12 cellular contexts compared by ENCODE assay signal in genomic region chr4:56619160-56619559, GRCh38.
DNase-seq lines count a peak whose midpoint lies in the region; ATAC-seq, FAIRE-seq and TF ChIP-seq lines count a peak whose summit lies in the region.
"Had no signal": no experiment of that assay in that cellular context is flagged by ENCODE, and none has a peak within 500 bp of the region (broad histone marks: within the 10 kb centered on the region; RNA-seq: fewer than 3 reads in every experiment).

No MANE protein-coding gene starts in this region.

- H3K4me1 ChIP-seq in astrocyte (ENCODE audit: insufficient read depth, low read length) (no peaks in the 10 kb centered on the region), smooth muscle cell (ENCODE audit: low read depth) (peaks cover 5% of the 10 kb centered on the region)
- H3K4me1 ChIP-seq: BLaER1, heart left ventricle had no signal

- peaks cover 8% of the 10 kb centered on the region for H3K27me3 Mint-ChIP-seq in activated CD8-positive, alpha-beta memory T cell treated with anti-CD3 and anti-CD28 coated beads, Interleukin-2, amount 10 ng/mL, durations not matched to agents 7 days and 5 days
- peaks cover 2% of the 10 kb centered on the region for H3K27me3 Mint-ChIP-seq in astrocyte (ENCODE audit: low read depth, unreplicated experiment)

- H3K27ac ChIP-seq in astrocyte (ENCODE audit: low read depth, low read length): no peak overlapping the region
- peak overlapping the region; percentile 29 for H3K27ac ChIP-seq in smooth muscle cell (ENCODE audit: low read depth)
- H3K27ac ChIP-seq: BLaER1, heart left ventricle had no signal

- CTCF ChIA-PET in activated CD8-positive, alpha-beta memory T cell treated with anti-CD3 and anti-CD28 coated beads, Interleukin-2, amount 10 ng/mL, durations not matched to agents 7 days and 5 days (lab: Charles Lee): interaction anchor here (1.0 to 2.0 kb wide), 6 partner anchors 13 to 49 kb away, joined by 3 to 9 read pairs (median 4); no protein-coding TSS in a partner anchor

- peaks cover 6% of the 10 kb centered on the region for H3K9me3 Mint-ChIP-seq in activated CD8-positive, alpha-beta memory T cell treated with anti-CD3 and anti-CD28 coated beads, Interleukin-2, amount 10 ng/mL, durations not matched to agents 7 days and 5 days (ENCODE audit: low read depth)
- H3K9me3 Mint-ChIP-seq in astrocyte (ENCODE audit: unreplicated experiment): peaks cover 11% of the 10 kb centered on the region

- no peak for DNase-seq in activated CD8-positive, alpha-beta memory T cell treated with anti-CD3 and anti-CD28 coated beads, Interleukin-2, amount 10 ng/mL, durations not matched to agents 7 days and 5 days
- DNase-seq in activated CD8-positive, alpha-beta memory T cell treated with anti-CD3 and anti-CD28 coated beads, Interleukin-2, amount 50 U/mL, for 48 hours: no peak
- DNase-seq in astrocyte (ENCODE audit: low read depth) (peak; percentile 25), smooth muscle cell (lab: John Stamatoyannopoulos, UW; ENCODE audit: unreplicated experiment) (no peak), occipital lobe (lab: John Stamatoyannopoulos, UW) (no peak), NCI-H1436 (lab: John Stamatoyannopoulos, UW) (no peak), islet precursor cell (no peak)
- DNase-seq: amniotic stem cell, heart left ventricle had no signal

- peaks cover 8% of the 10 kb centered on the region for H3K4me1 Mint-ChIP-seq in activated CD8-positive, alpha-beta memory T cell treated with anti-CD3 and anti-CD28 coated beads, Interleukin-2, amount 10 ng/mL, durations not matched to agents 7 days and 5 days
- peaks cover 10% of the 10 kb centered on the region for H3K4me1 Mint-ChIP-seq in astrocyte (ENCODE audit: low read depth, unreplicated experiment)

- H3K9me3 ChIP-seq in astrocyte (ENCODE audit: insufficient read depth, low read depth, low read length) (no peaks in the 10 kb centered on the region), smooth muscle cell (replicated peaks; ENCODE audit: low read depth) (no peaks in the 10 kb centered on the region)

- H3K27me3 ChIP-seq in astrocyte (ENCODE audit: insufficient read depth, low read length): no peaks in the 10 kb centered on the region
- H3K27me3 ChIP-seq in smooth muscle cell (ENCODE audit: low read depth): no peaks in the 10 kb centered on the region
- H3K27me3 ChIP-seq: BLaER1 had no signal

- no peak for TF ChIP-seq CTCF in astrocyte (IDR thresholded peaks at IDR 0.05; ENCODE audit: insufficient read depth, low read depth, low read length)
- TF ChIP-seq CTCF in smooth muscle cell (IDR thresholded peaks at IDR 0.05; ENCODE audit: borderline replicate concordance, insufficient read depth, poor library complexity, severe bottlenecking): no peak

- no peak overlapping the region for H3K27ac Mint-ChIP-seq in activated CD8-positive, alpha-beta memory T cell treated with anti-CD3 and anti-CD28 coated beads, Interleukin-2, amount 10 ng/mL, durations not matched to agents 7 days and 5 days
- H3K27ac Mint-ChIP-seq in astrocyte (ENCODE audit: unreplicated experiment): no peak overlapping the region

- ATAC-seq in activated CD8-positive, alpha-beta memory T cell treated with anti-CD3 and anti-CD28 coated beads, Interleukin-2, amount 10 ng/mL, durations not matched to agents 7 days and 5 days: peak; percentile 51
- peak; percentile 69 for ATAC-seq in HG03432 (IDR thresholded peaks at IDR 0.05; ENCODE audit: unreplicated experiment)
- ATAC-seq: activated CD4-positive, CD25-positive, alpha-beta regulatory T cell treated with anti-CD3 and anti-CD28 coated beads, Interleukin-2, amount 50 U/mL, for 24 hours; heart left ventricle had no signal

- H3K36me3 Mint-ChIP-seq in activated CD8-positive, alpha-beta memory T cell treated with anti-CD3 and anti-CD28 coated beads, Interleukin-2, amount 10 ng/mL, durations not matched to agents 7 days and 5 days: peaks cover 10% of the 10 kb centered on the region
- H3K36me3 Mint-ChIP-seq in astrocyte (ENCODE audit: low read depth, unreplicated experiment): no peaks in the 10 kb centered on the region

- H3K4me2 ChIP-seq in astrocyte (ENCODE audit: low read length) (no peak overlapping the region), smooth muscle cell (peak overlapping the region; percentile 46)
- H3K4me2 ChIP-seq: BLaER1 had no signal

- H4K20me1 ChIP-seq in astrocyte (ENCODE audit: insufficient read depth, low read length) (no peaks in the 10 kb centered on the region), smooth muscle cell (ENCODE audit: low read depth) (no peaks in the 10 kb centered on the region)
- H4K20me1 ChIP-seq: BLaER1 had no signal

- H3K79me2 ChIP-seq in astrocyte (ENCODE audit: insufficient read depth, low read length) (no peaks in the 10 kb centered on the region), smooth muscle cell (ENCODE audit: low read depth) (no peaks in the 10 kb centered on the region)

- H2AFZ ChIP-seq in astrocyte (ENCODE audit: low read depth, low read length) (no peak overlapping the region), smooth muscle cell (ENCODE audit: low read depth) (peak overlapping the region; percentile 14)

- 15% methylated on average over 2 of the region's 2 CpGs for WGBS in smooth muscle cell (ENCODE audit: low lambda C conversion rate)

- H3K36me3 ChIP-seq in astrocyte (ENCODE audit: insufficient read depth, low read length): no peaks in the 10 kb centered on the region
- H3K36me3 ChIP-seq in smooth muscle cell (ENCODE audit: low read depth): no peaks in the 10 kb centered on the region
- H3K36me3 ChIP-seq: BLaER1, heart left ventricle had no signal

- no peak for FAIRE-seq in astrocyte (lab: Jason Lieb, UNC)

- H3F3A ChIP-seq in smooth muscle cell (ENCODE audit: low read depth): no peaks in the 10 kb centered on the region

- H3K9ac ChIP-seq in astrocyte (ENCODE audit: low read length) (no peak overlapping the region), smooth muscle cell (ENCODE audit: low read depth) (no peak overlapping the region)
- H3K9ac ChIP-seq: BLaER1 had no signal

- H3K4me3 ChIP-seq in astrocyte (ENCODE audit: insufficient read depth, low read depth, low read length) (no peak overlapping the region), smooth muscle cell (no peak overlapping the region)
- H3K4me3 ChIP-seq: BLaER1, heart left ventricle had no signal

- no peak overlapping the region for H3K4me3 Mint-ChIP-seq in activated CD8-positive, alpha-beta memory T cell treated with anti-CD3 and anti-CD28 coated beads, Interleukin-2, amount 10 ng/mL, durations not matched to agents 7 days and 5 days
- H3K4me3 Mint-ChIP-seq in astrocyte (ENCODE audit: unreplicated experiment): no peak overlapping the region
